In the genomic region with DNA sequence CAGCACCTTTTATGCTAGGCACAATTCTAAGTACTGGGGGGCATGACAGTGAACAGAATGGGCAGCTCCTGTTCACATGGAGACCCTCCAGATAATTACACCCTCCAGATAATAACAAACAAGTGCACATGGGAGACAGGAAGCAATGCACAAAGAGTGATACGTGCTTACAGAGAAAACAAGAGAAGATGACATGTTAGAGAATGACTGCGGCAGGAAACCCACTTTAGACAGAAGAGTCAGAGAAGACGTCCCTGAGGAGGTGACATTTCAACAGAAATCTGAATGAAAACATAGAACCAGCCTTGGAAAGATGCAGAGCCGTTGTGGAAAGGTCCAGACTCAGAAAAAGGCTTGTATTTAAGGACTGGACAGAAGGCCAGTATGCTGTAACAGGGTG, we compare ENCODE assay signal across 1 cellular context.
TF ChIP-seq lines count a peak whose summit lies in the region.

No MANE protein-coding gene starts in this region.

TF ChIP-seq in HCT116, 20 proteins besides CTCF, POLR2A, EP300 and RAD21 (continued from another document):
- TF ChIP-seq, protein P1, sequence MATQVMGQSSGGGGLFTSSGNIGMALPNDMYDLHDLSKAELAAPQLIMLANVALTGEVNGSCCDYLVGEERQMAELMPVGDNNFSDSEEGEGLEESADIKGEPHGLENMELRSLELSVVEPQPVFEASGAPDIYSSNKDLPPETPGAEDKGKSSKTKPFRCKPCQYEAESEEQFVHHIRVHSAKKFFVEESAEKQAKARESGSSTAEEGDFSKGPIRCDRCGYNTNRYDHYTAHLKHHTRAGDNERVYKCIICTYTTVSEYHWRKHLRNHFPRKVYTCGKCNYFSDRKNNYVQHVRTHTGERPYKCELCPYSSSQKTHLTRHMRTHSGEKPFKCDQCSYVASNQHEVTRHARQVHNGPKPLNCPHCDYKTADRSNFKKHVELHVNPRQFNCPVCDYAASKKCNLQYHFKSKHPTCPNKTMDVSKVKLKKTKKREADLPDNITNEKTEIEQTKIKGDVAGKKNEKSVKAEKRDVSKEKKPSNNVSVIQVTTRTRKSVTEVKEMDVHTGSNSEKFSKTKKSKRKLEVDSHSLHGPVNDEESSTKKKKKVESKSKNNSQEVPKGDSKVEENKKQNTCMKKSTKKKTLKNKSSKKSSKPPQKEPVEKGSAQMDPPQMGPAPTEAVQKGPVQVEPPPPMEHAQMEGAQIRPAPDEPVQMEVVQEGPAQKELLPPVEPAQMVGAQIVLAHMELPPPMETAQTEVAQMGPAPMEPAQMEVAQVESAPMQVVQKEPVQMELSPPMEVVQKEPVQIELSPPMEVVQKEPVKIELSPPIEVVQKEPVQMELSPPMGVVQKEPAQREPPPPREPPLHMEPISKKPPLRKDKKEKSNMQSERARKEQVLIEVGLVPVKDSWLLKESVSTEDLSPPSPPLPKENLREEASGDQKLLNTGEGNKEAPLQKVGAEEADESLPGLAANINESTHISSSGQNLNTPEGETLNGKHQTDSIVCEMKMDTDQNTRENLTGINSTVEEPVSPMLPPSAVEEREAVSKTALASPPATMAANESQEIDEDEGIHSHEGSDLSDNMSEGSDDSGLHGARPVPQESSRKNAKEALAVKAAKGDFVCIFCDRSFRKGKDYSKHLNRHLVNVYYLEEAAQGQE (IDR thresholded peaks at IDR 0.05; ENCODE audit: low read depth), result no peak
- TF ChIP-seq EZH2 (IDR thresholded peaks at IDR 0.05) (no peak), ZNF274 (IDR thresholded peaks at IDR 0.05; ENCODE audit: low read depth, low read length) (no peak), CBX3 (IDR thresholded peaks at IDR 0.05; ENCODE audit: low read depth) (no peak), ELF1 (IDR thresholded peaks at IDR 0.05; ENCODE audit: borderline replicate concordance, low read depth) (no peak), FOSL1 (IDR thresholded peaks at IDR 0.05; ENCODE audit: low read depth) (no peak), SRF (IDR thresholded peaks at IDR 0.05; ENCODE audit: low read depth) (no peak), POLR2AphosphoS5 (IDR thresholded peaks at IDR 0.05; ENCODE audit: low read depth, low read length) (no peak), CEBPB (IDR thresholded peaks at IDR 0.05; ENCODE audit: low read depth) (no peak), ZFX (IDR thresholded peaks at IDR 0.05) (no peak), SIN3A (IDR thresholded peaks at IDR 0.05; ENCODE audit: low read depth) (no peak), JUND (IDR thresholded peaks at IDR 0.05) (no peak), EZH2phosphoT487 (IDR thresholded peaks at IDR 0.05; ENCODE audit: borderline replicate concordance) (no peak), TCF7L2 (IDR thresholded peaks at IDR 0.05; ENCODE audit: borderline replicate concordance, extremely low read depth, insufficient read depth, insufficient read length) (no peak), SP1 (IDR thresholded peaks at IDR 0.05; ENCODE audit: low read depth) (no peak)
- TF ChIP-seq, protein P2, sequence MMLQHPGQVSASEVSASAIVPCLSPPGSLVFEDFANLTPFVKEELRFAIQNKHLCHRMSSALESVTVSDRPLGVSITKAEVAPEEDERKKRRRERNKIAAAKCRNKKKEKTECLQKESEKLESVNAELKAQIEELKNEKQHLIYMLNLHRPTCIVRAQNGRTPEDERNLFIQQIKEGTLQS (IDR thresholded peaks at IDR 0.05), result no peak
- TF ChIP-seq, protein P3, sequence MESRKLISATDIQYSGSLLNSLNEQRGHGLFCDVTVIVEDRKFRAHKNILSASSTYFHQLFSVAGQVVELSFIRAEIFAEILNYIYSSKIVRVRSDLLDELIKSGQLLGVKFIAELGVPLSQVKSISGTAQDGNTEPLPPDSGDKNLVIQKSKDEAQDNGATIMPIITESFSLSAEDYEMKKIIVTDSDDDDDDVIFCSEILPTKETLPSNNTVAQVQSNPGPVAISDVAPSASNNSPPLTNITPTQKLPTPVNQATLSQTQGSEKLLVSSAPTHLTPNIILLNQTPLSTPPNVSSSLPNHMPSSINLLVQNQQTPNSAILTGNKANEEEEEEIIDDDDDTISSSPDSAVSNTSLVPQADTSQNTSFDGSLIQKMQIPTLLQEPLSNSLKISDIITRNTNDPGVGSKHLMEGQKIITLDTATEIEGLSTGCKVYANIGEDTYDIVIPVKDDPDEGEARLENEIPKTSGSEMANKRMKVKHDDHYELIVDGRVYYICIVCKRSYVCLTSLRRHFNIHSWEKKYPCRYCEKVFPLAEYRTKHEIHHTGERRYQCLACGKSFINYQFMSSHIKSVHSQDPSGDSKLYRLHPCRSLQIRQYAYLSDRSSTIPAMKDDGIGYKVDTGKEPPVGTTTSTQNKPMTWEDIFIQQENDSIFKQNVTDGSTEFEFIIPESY (IDR thresholded peaks at IDR 0.05; ENCODE audit: extremely low read depth, insufficient replicate concordance, low read length), result no peak
- TF ChIP-seq, protein P4, sequence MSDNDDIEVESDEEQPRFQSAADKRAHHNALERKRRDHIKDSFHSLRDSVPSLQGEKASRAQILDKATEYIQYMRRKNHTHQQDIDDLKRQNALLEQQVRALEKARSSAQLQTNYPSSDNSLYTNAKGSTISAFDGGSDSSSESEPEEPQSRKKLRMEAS (IDR thresholded peaks at IDR 0.05), result no peak
